ENCODE assay signal across 8 cellular contexts in the genomic region with DNA sequence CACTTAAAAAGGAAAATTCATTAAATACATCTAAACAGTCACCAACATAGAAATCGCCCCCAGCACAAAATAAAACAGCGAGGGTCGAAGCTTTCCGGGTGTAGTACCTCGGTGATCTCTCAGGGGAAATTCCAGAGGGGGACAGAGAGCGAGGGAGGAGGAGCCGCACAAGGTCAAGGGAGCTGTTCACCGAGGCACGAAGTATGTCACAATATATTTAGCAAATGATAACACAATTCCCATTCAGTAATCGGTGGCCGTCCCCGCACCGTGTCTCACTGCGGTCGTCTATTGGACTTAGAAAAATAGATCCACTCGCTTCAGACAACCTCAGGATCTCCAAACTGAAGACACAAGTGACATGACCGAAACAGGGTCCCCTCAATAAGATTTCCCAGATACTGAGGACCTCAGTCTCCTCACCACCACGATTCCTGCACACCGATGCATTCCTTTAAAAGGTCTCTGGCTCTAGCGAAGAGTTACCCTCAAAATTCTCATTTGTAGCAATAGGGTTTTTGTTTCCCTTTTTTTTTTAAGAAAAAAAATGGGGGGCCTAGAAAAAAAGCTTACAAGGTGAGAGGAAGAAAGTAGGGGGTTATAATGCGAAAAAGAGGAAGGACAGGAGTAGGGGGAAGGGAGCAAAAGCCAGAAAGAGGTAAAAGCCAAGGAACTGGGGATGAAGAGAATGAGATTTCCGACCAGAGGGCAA. TPM values are rescaled to one million over a fixed set of nuclear protein-coding genes. Genes with fewer than 3 reads are reported as not detected.
DNase-seq lines count a peak whose midpoint lies in the region; TF ChIP-seq lines count a peak whose summit lies in the region.

No MANE protein-coding gene starts in this region.

- H3K9me3 ChIP-seq in adrenal gland (replicated peaks in 1 of 3) (no peaks in the 10 kb centered on the region), hepatocyte (ENCODE audit: low read depth) (no peaks in the 10 kb centered on the region), prostate gland (no peaks in the 10 kb centered on the region)

- H3K27ac Mint-ChIP-seq in T-helper 1 cell treated with Interleukin-12 subunit alpha and Interleukin-12 subunit beta and Interleukin-4 antibody, amounts not matched to agents 30 μg/mL and 1 μg/mL, for 36 hours: peak overlapping the region; percentile 91

- no peaks in the 10 kb centered on the region for H3K27me3 ChIP-seq in adrenal gland
- H3K27me3 ChIP-seq in hepatocyte: no peaks in the 10 kb centered on the region
- H3K27me3 ChIP-seq in prostate gland (replicated peaks; ENCODE audit: insufficient read depth): no peaks in the 10 kb centered on the region

- no peaks in the 10 kb centered on the region for H3K27me3 Mint-ChIP-seq in T-helper 1 cell treated with Interleukin-12 subunit alpha and Interleukin-12 subunit beta and Interleukin-4 antibody, amounts not matched to agents 30 μg/mL and 1 μg/mL, for 36 hours (ENCODE audit: low read depth)

- DNase-seq in T-helper 1 cell (no peak), NCI-H2107 treated with DMSO at 0.1 percent for 48 hours (lab: John Stamatoyannopoulos, UW; ENCODE audit: unreplicated experiment) (peak; percentile 77), adrenal gland (peak; percentile 47 to 82 (median 74)), hepatocyte (ENCODE audit: low spot score) (peak; percentile 74), prostate gland (ENCODE audit: low spot score) (peak; percentile 26), activated gamma-delta T cell (lab: John Stamatoyannopoulos, UW) (no peak)
- DNase-seq in stimulated activated CD4-positive, alpha-beta T cell treated with anti-CD3 and anti-CD28 coated beads, Interleukin-4, amount 100 ng/mL, for 1 hour: no peak

- H3K4me2 ChIP-seq in hepatocyte: peak overlapping the region; percentile 92

- peak overlapping the region; percentile 72 for H2AFZ ChIP-seq in hepatocyte

- H4K20me1 ChIP-seq in hepatocyte (ENCODE audit: insufficient read depth, poor library complexity, severe bottlenecking): peaks cover 3% of the 10 kb centered on the region

- H3K4me1 ChIP-seq in adrenal gland (replicated peaks in 1 of 2) (peaks cover 12 to 45% of the 10 kb centered on the region in 2 donors), hepatocyte (ENCODE audit: insufficient read depth) (peaks cover 5% of the 10 kb centered on the region), prostate gland (replicated peaks) (no peaks in the 10 kb centered on the region)

- H3K79me2 ChIP-seq in hepatocyte: peaks cover 42% of the 10 kb centered on the region

- TF ChIP-seq CTCF in adrenal gland (IDR thresholded peaks at IDR 0.05) (peak in 4 of 6 experiments; percentile 4 to 37 (median 24)), hepatocyte (IDR thresholded peaks at IDR 0.05; ENCODE audit: poor library complexity) (peak; percentile 24), prostate gland (IDR thresholded peaks at IDR 0.05) (peak in 1 of 4 experiments; percentile 14)

- H3K4me1 Mint-ChIP-seq in T-helper 1 cell treated with Interleukin-12 subunit alpha and Interleukin-12 subunit beta and Interleukin-4 antibody, amounts not matched to agents 30 μg/mL and 1 μg/mL, for 36 hours (ENCODE audit: low read depth): peaks cover 60% of the 10 kb centered on the region

- H3K4me3 ChIP-seq in adrenal gland: peak overlapping the region in 3 of 4 donors; percentile 72 to 97 (median 76)
- H3K4me3 ChIP-seq in hepatocyte: peak overlapping the region; percentile 75
- peak overlapping the region; percentile 90 to 95 for H3K4me3 ChIP-seq in prostate gland

- peak overlapping the region; percentile 78 to 98 (median 91) for H3K27ac ChIP-seq in adrenal gland
- H3K27ac ChIP-seq in hepatocyte: peak overlapping the region; percentile 95
- H3K27ac ChIP-seq in prostate gland: peak overlapping the region; percentile 82 to 88

- H3K36me3 ChIP-seq in adrenal gland (replicated peaks in 1 of 2) (peaks cover 0 to under 1% of the 10 kb centered on the region in 2 donors), hepatocyte (replicated peaks; ENCODE audit: insufficient read depth, low read depth) (no peaks in the 10 kb centered on the region), prostate gland (no peaks in the 10 kb centered on the region)

- peaks cover 13% of the 10 kb centered on the region for H3K36me3 Mint-ChIP-seq in T-helper 1 cell treated with Interleukin-12 subunit alpha and Interleukin-12 subunit beta and Interleukin-4 antibody, amounts not matched to agents 30 μg/mL and 1 μg/mL, for 36 hours (ENCODE audit: low read depth)

- H3K9me2 ChIP-seq in hepatocyte (replicated peaks; ENCODE audit: insufficient read depth): no peaks in the 10 kb centered on the region

- 8 to 14% (median 13%) methylated on average over 22 of the region's 22 CpGs for WGBS in adrenal gland, 4 donors
- 3% methylated on average over 22 of the region's 22 CpGs for whole genome bisulfite sequencing in hepatocyte (ENCODE audit: low lambda C conversion rate, missing lambda C conversion rate)
- WGBS in prostate gland: 6% methylated on average over 22 of the region's 22 CpGs

- intact Hi-C loops in adrenal gland (cut with DNase I): loop anchor here (2.0 to 10.0 kb wide), 3 partner anchors 105 to 132 kb away; no protein-coding TSS in a partner anchor
- intact Hi-C loops in prostate gland (cut with DNase I): loop anchor here (2.0 to 5.0 kb wide), 2 partner anchors 131 to 147 kb away; no protein-coding TSS in a partner anchor

- peak overlapping the region; percentile 98 for H3K4me3 Mint-ChIP-seq in T-helper 1 cell treated with Interleukin-12 subunit alpha and Interleukin-12 subunit beta and Interleukin-4 antibody, amounts not matched to agents 30 μg/mL and 1 μg/mL, for 36 hours

- H3K9me3 Mint-ChIP-seq in T-helper 1 cell treated with Interleukin-12 subunit alpha and Interleukin-12 subunit beta and Interleukin-4 antibody, amounts not matched to agents 30 μg/mL and 1 μg/mL, for 36 hours: no peaks in the 10 kb centered on the region

- peak; percentile 16 to 89 for TF ChIP-seq POLR2A in adrenal gland (IDR thresholded peaks at IDR 0.05)
- peak; percentile 23 for TF ChIP-seq POLR2A in prostate gland (IDR thresholded peaks at IDR 0.05)

RNA-seq across cellular contexts. Expression of gene LPGAT1, which starts 1.1 kb away (rescaled TPM):
- total RNA-seq in adrenal gland (100 to 1,000 TPM in 1 of 8 donors, 10 to 100 TPM in 7; 53.2 to 113 (median 81.9) TPM), hepatocyte (73.7 and 92.1 TPM in 2 replicates), prostate gland (10 to 100 TPM; 29.6 to 81.7 TPM)
- polyA plus RNA-seq in adrenal gland (10 to 100 TPM; 10.7 to 53.6 (median 12.5) TPM), hepatocyte (25.3 and 36.4 TPM in 2 replicates)

Comparison
In these comparisons a context has a peak if more than half of its experiments do, and no peak if none do; other contexts are left out.
1. DNase-seq: peak in NCI-H2107 treated with DMSO at 0.1 percent for 48 hours (single experiment), adrenal gland (7 of 7), hepatocyte (single experiment) and prostate gland (single experiment); none in T-helper 1 cell (0 of 5), stimulated activated CD4-positive, alpha-beta T cell treated with anti-CD3 and anti-CD28 coated beads, Interleukin-4, amount 100 ng/mL, for 1 hour (single experiment) and activated gamma-delta T cell (single experiment).
2. Peak in every context shown above with its lines, with median percentiles within 50 percentile points of each other: H3K27ac ChIP-seq and H3K4me3 ChIP-seq.